In the genomic region with DNA sequence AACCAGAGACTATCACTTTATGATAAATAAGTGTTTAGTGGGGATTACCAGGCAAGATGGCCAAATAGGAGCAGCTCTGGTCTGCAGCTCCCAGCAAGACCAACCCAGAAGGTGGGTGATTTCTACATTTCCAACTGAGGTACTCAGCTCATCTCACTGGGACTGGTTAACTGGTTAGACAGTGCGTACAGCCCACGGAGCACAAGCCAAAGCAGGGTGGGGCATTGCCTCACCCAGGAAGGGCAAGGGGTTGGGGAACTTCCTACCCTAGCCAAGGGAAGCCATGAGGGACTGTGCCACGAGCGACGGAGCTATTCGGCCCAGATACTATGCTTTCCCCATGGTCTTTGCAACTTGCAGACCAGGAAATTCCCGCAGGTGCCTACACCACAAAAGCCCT, we compare ENCODE assay signal across 21 cellular contexts.
"Had no signal": no experiment of that assay in that cellular context is flagged by ENCODE, and none has a peak within 500 bp of the region (broad histone marks: within the 10 kb centered on the region; RNA-seq: fewer than 3 reads in every experiment).

No MANE protein-coding gene starts in this region.

- H3K4me1 Mint-ChIP-seq: activated naive CD8-positive, alpha-beta T cell treated with anti-CD3 and anti-CD28 coated beads for 36 hours had no signal

- H3K9me3 ChIP-seq: body of pancreas, mucosa of descending colon, thoracic aorta, vagina had no signal

- H3K27ac Mint-ChIP-seq: activated naive CD8-positive, alpha-beta T cell treated with anti-CD3 and anti-CD28 coated beads for 36 hours; dendritic cell treated with granulocyte-macrophage colony-stimulating factor and Interleukin-4, amounts not matched to agents 40 ng/mL and 50 ng/mL, for 4 days; effector memory CD8-positive, alpha-beta T cell; natural killer cell treated with Interleukin-12 subunit alpha and Interleukin-12 subunit beta and Interleukin-15 and Interleukin-18, amount 100 ng/mL, for 72 hours; T-helper 2 cell treated with Interferon-gamma antibody and Interleukin-4, amounts not matched to agents 5 μg/mL and 100 μg/mL, for 36 hours had no signal

- H3K27ac ChIP-seq: body of pancreas, epithelial cell of prostate, heart right ventricle, psoas muscle, sigmoid colon, thoracic aorta, vagina had no signal

- ATAC-seq: activated CD4-positive, CD25-positive, alpha-beta regulatory T cell treated with anti-CD3 and anti-CD28 coated beads, Interleukin-2, amount 50 U/mL, for 24 hours; body of pancreas; effector memory CD8-positive, alpha-beta T cell; heart right ventricle; mucosa of descending colon; natural killer cell treated with Interleukin-12 subunit alpha and Interleukin-12 subunit beta and Interleukin-15 and Interleukin-18, amount 100 ng/mL, for 72 hours; psoas muscle had no signal

- H3K4me3 Mint-ChIP-seq: activated naive CD8-positive, alpha-beta T cell treated with anti-CD3 and anti-CD28 coated beads for 36 hours; dendritic cell treated with granulocyte-macrophage colony-stimulating factor and Interleukin-4, amounts not matched to agents 40 ng/mL and 50 ng/mL, for 4 days; effector memory CD8-positive, alpha-beta T cell; natural killer cell treated with Interleukin-12 subunit alpha and Interleukin-12 subunit beta and Interleukin-15 and Interleukin-18, amount 100 ng/mL, for 72 hours; T-helper 2 cell treated with Interferon-gamma antibody and Interleukin-4, amounts not matched to agents 5 μg/mL and 100 μg/mL, for 36 hours had no signal

- H3K27me3 ChIP-seq: body of pancreas, heart right ventricle, sigmoid colon, vagina had no signal

- H3K27me3 Mint-ChIP-seq: activated naive CD8-positive, alpha-beta T cell treated with anti-CD3 and anti-CD28 coated beads for 36 hours; dendritic cell treated with granulocyte-macrophage colony-stimulating factor and Interleukin-4, amounts not matched to agents 40 ng/mL and 50 ng/mL, for 4 days; effector memory CD8-positive, alpha-beta T cell had no signal

- H3K36me3 ChIP-seq: heart right ventricle, sigmoid colon, thoracic aorta, vagina had no signal

- H3K4me1 ChIP-seq: body of pancreas, heart right ventricle, psoas muscle, sigmoid colon, vagina had no signal

- DNase-seq: activated CD4-positive, alpha-beta T cell treated with anti-CD3 and anti-CD28 coated beads, Interleukin-2, amount 50 U/mL, for 1 hour; activated CD8-positive, alpha-beta memory T cell treated with anti-CD3 and anti-CD28 coated beads for 24 hours; activated gamma-delta T cell treated with Interleukin-2 at 50 U/mL for 16 hours; activated naive CD8-positive, alpha-beta T cell treated with anti-CD3 and anti-CD28 coated beads for 36 hours; amygdala; body of pancreas; effector memory CD8-positive, alpha-beta T cell; heart right ventricle; mammary epithelial cell; mucosa of descending colon; psoas muscle; sigmoid colon; stimulated activated CD4-positive, alpha-beta T cell treated with anti-CD3 and anti-CD28 coated beads, Interleukin-2, amount 100 ng/mL, for 24 hours; SW 1271 had no signal

- H3K4me3 ChIP-seq: body of pancreas, heart right ventricle, mucosa of descending colon, psoas muscle, sigmoid colon, thoracic aorta, vagina had no signal
